Comparison of ENCODE assay signal across 8 cellular contexts in the genomic region with DNA sequence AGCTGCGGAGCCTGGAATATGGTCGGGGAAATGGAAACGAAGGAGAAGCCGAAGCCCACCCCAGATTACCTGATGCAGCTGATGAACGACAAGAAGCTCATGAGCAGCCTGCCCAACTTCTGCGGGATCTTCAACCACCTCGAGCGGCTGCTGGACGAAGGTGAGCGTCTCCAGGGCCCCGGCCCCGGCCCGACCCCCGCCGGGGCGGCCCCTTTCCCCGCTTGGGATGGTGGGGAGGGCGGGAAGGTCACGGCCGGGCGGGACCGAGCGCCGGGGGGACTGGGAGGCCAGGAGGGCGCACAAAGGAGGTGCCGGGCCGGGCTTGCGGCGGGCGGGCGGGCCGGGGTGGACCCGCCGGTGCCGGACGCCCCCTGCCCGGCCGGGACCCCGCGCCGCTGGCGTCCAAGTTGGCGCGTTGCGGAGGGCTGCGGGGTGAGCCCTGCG. TPM values are rescaled to one million over a fixed set of nuclear protein-coding genes. Genes with fewer than 3 reads are reported as not detected.
DNase-seq lines count a peak whose midpoint lies in the region; ATAC-seq and TF ChIP-seq lines count a peak whose summit lies in the region.

No MANE protein-coding gene starts in this region.

- peak overlapping the region; percentile 84 for H2AK5ac ChIP-seq in trophoblast cell (ENCODE audit: low read length)

- H3K4me1 ChIP-seq in esophagus (ENCODE audit: control insufficient read depth in 2 of 2, insufficient read depth in 2 of 2, low read length in 1 of 2) = no peaks in the 10 kb centered on the region
- H3K4me1 ChIP-seq in trophoblast cell (ENCODE audit: control insufficient read depth in 1 of 2, insufficient read depth in 2 of 2, low read length in 2 of 2) = peaks cover 0 to 2% of the 10 kb centered on the region in 2 experiments

- H3K4me3 ChIP-seq in esophagus (ENCODE audit: low read depth in 1 of 2, low read length in 2 of 2) (peak overlapping the region; percentile 90 to 96), trophoblast cell (ENCODE audit: low read depth, low read length) (peak overlapping the region; percentile 97)

- H3K79me2 ChIP-seq in trophoblast cell (ENCODE audit: control insufficient read depth, insufficient read depth, low read length, poor library complexity) = peaks cover 22% of the 10 kb centered on the region

- H3K36me3 ChIP-seq in esophagus (ENCODE audit: control insufficient read depth in 2 of 2, insufficient read depth in 2 of 2, low read length in 1 of 2) (no peaks in the 10 kb centered on the region), trophoblast cell (ENCODE audit: control insufficient read depth in 1 of 2, insufficient read depth in 2 of 2, low read length in 2 of 2) (no peaks in the 10 kb centered on the region)

- H2AFZ ChIP-seq in trophoblast cell (ENCODE audit: insufficient read depth, low read length, poor library complexity) = peak overlapping the region; percentile 84

- no peak overlapping the region for H2BK12ac ChIP-seq in trophoblast cell (ENCODE audit: low read length)

- H3K9ac ChIP-seq in trophoblast cell (ENCODE audit: low read length) = peak overlapping the region; percentile 99

- H2BK120ac ChIP-seq in trophoblast cell (ENCODE audit: insufficient read depth, low read length, poor library complexity) = peak overlapping the region; percentile 95

- peak overlapping the region; percentile 96 for H4K91ac ChIP-seq in trophoblast cell (ENCODE audit: low read depth, low read length)

- H3K23ac ChIP-seq in trophoblast cell (ENCODE audit: low read length) = no peak overlapping the region

- ATAC-seq in HG02970 (IDR thresholded peaks at IDR 0.05; ENCODE audit: low FRiP score, unreplicated experiment) (peak; percentile 0), HG02610 (IDR thresholded peaks at IDR 0.05; ENCODE audit: unreplicated experiment) (no peak)

- H3K79me1 ChIP-seq in trophoblast cell (ENCODE audit: low read length) = peaks cover 28% of the 10 kb centered on the region

- peak overlapping the region; percentile 76 for H3K4me2 ChIP-seq in trophoblast cell (ENCODE audit: low read length)

- TF ChIP-seq CTCF in GM10266 (IDR thresholded peaks at IDR 0.05; ENCODE audit: control insufficient read depth, insufficient read depth, low read depth, missing control alignments) = no peak

- WGBS in esophagus, 2 donors = 0 to 1% methylated on average over 18 to 47 of the region's 47 CpGs
- no CpG with 5 or more reads among the region's 47 CpGs for WGBS in trophoblast cell (ENCODE audit: extremely low coverage, insufficient coverage, insufficient read length)

- peak overlapping the region; percentile 95 for H2BK5ac ChIP-seq in trophoblast cell (ENCODE audit: low read depth, low read length, poor library complexity)

- DNase-seq in GM10266 (ENCODE audit: extremely low spot score) = peak; percentile 59
- DNase-seq in activated CD4-positive, alpha-beta T cell treated with anti-CD3 and anti-CD28 coated beads for 48 hours = peak; percentile 28
- peak in 1 of 2 donors; percentile 44 for DNase-seq in trophoblast cell
- DNase-seq in EL = no peak
- no peak for DNase-seq in germinal center (ENCODE audit: low spot score)

- H3K27me3 ChIP-seq in esophagus (ENCODE audit: control insufficient read depth in 1 of 2, insufficient read depth in 2 of 2, low read length in 2 of 2) = no peaks in the 10 kb centered on the region
- no peaks in the 10 kb centered on the region for H3K27me3 ChIP-seq in trophoblast cell (ENCODE audit: insufficient read depth, low read length)

- peak overlapping the region; percentile 88 for H4K12ac ChIP-seq in trophoblast cell (ENCODE audit: low read depth, low read length)

- H3K4ac ChIP-seq in trophoblast cell (ENCODE audit: low read depth, low read length) = peak overlapping the region; percentile 100

- H3K27ac ChIP-seq in esophagus (ENCODE audit: low read depth in 2 of 2, low read length in 1 of 2) (peak overlapping the region; percentile 92 to 99), trophoblast cell (ENCODE audit: low read depth, low read length) (peak overlapping the region; percentile 99)

- peak overlapping the region; percentile 87 for H4K8ac ChIP-seq in trophoblast cell (ENCODE audit: low read depth, low read length)

- H3K18ac ChIP-seq in trophoblast cell (ENCODE audit: low read length) = peak overlapping the region; percentile 95

- H3K9me3 ChIP-seq in esophagus (ENCODE audit: control insufficient read depth in 2 of 2, insufficient read depth in 1 of 2, low read depth in 1 of 2, low read length in 1 of 2) (no peaks in the 10 kb centered on the region), trophoblast cell (ENCODE audit: insufficient read depth, low read depth, low read length) (no peaks in the 10 kb centered on the region)

- peak overlapping the region; percentile 98 for H3K14ac ChIP-seq in trophoblast cell (ENCODE audit: low read length)

RNA-seq across cellular contexts. Expression of a gene that starts 0.7 kb away (rescaled TPM):
- polyA plus RNA-seq in esophagus = 10 to 100 TPM in 1 of 2 donors, 1 to 10 TPM in 1; 5.6 to 15.1 TPM
- polyA plus RNA-seq in trophoblast cell (2013) = 142 TPM in 2 replicates

Comparison
In these comparisons a context has a peak if more than half of its experiments do, and no peak if none do; other contexts are left out.
1. DNase-seq: peak in GM10266 (single experiment) and activated CD4-positive, alpha-beta T cell treated with anti-CD3 and anti-CD28 coated beads for 48 hours (single experiment); none in EL (single experiment) and germinal center (single experiment).